In the genomic region with DNA sequence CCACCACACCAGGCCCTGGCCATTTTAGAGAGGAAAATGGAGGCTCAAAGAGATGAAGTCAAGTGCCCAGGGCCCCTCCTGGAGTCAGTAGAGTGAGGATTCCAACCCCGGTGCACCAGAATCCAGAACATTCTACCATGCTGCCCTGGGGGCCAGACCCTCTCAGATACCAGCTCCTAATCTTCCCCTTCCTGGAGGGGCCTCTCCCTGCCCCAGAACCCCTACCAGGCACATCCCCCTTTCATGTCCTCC, we compare ENCODE assay signal across 10 cellular contexts. TPM values are rescaled to one million over a fixed set of nuclear protein-coding genes. Genes with fewer than 3 reads are reported as not detected.
DNase-seq lines count a peak whose midpoint lies in the region; ATAC-seq and TF ChIP-seq lines count a peak whose summit lies in the region.
"Had no signal": no experiment of that assay in that cellular context is flagged by ENCODE, and none has a peak within 500 bp of the region (broad histone marks: within the 10 kb centered on the region; RNA-seq: fewer than 3 reads in every experiment).

No MANE protein-coding gene starts in this region.

- peaks cover 25% of the 10 kb centered on the region for H3K36me3 Mint-ChIP-seq in chondrocyte (ENCODE audit: low read depth)
- H3K36me3 Mint-ChIP-seq in natural killer cell: peaks cover 6% of the 10 kb centered on the region

- no peak for ATAC-seq in heart right ventricle
- no peak for ATAC-seq in left ventricle myocardium superior
- ATAC-seq in natural killer cell: no peak
- ATAC-seq: left lobe of liver had no signal

- peaks cover 4 to 67% (median 38%) of the 10 kb centered on the region in 9 donors for H3K4me1 ChIP-seq in heart right ventricle
- H3K4me1 ChIP-seq in uterus: peaks cover 0 to 19% of the 10 kb centered on the region in 2 donors

- peaks cover 0 to 40% (median 23%) of the 10 kb centered on the region in 9 donors for H3K36me3 ChIP-seq in heart right ventricle
- no peaks in the 10 kb centered on the region for H3K36me3 ChIP-seq in uterus

- no peak overlapping the region for H3K4me3 Mint-ChIP-seq in chondrocyte (ENCODE audit: unreplicated experiment)
- H3K4me3 Mint-ChIP-seq in natural killer cell: peak overlapping the region; percentile 87
- H3K4me3 Mint-ChIP-seq: H9 had no signal

- WGBS in heart right ventricle, 2 donors: 93 to 100% methylated on average over 1 of the region's 1 CpG

- intact Hi-C loops in heart right ventricle (cut with DNase I) (loop anchor here in 5 of 10 donors (5.0 to 10.0 kb wide), 4 partner anchors 34 to 202 kb away; a partner anchor contains a TSS), left ventricle myocardium superior (cut with micrococcal nuclease) (no loop called here), natural killer cell (cut with micrococcal nuclease) (loop anchor here (5.0 to 10.0 kb wide), 2 partner anchors 36 to 132 kb away; no protein-coding TSS in a partner anchor), uterus (cut with DNase I; ENCODE audit: low total_unique reads) (no loop called here)

- no peak overlapping the region for H3K4me3 ChIP-seq in heart right ventricle
- no peak overlapping the region for H3K4me3 ChIP-seq in uterus

- TF ChIP-seq POLR2A in uterus (IDR thresholded peaks at IDR 0.05): no peak

- H3K4me1 Mint-ChIP-seq in chondrocyte (ENCODE audit: low read depth) (peaks cover 46% of the 10 kb centered on the region), natural killer cell (peaks cover 62 to 79% of the 10 kb centered on the region in 2 donors)

- H3K27me3 ChIP-seq in heart right ventricle (no peaks in the 10 kb centered on the region), uterus (no peaks in the 10 kb centered on the region)

- H3K27ac ChIP-seq in heart right ventricle: peak overlapping the region in 8 of 10 donors; percentile 18 to 79 (median 64)
- peak overlapping the region; percentile 69 to 76 for H3K27ac ChIP-seq in uterus

- peak overlapping the region; percentile 78 for H3K27ac Mint-ChIP-seq in chondrocyte (ENCODE audit: unreplicated experiment)
- peak overlapping the region; percentile 86 to 95 for H3K27ac Mint-ChIP-seq in natural killer cell

- TF ChIP-seq CTCF in heart right ventricle (IDR thresholded peaks at IDR 0.05) (no peak), chondrocyte (IDR thresholded peaks at IDR 0.05) (no peak), natural killer cell (IDR thresholded peaks at IDR 0.05) (no peak), uterus (IDR thresholded peaks at IDR 0.05) (no peak)

- DNase-seq in heart right ventricle: no peak
- DNase-seq in left ventricle myocardium superior: no peak
- DNase-seq in chondrocyte (ENCODE audit: low spot score): no peak
- no peak for DNase-seq in natural killer cell
- DNase-seq in uterus: no peak
- DNase-seq in DMS79 (lab: John Stamatoyannopoulos, UW): no peak
- DNase-seq in foreskin melanocyte: no peak
- DNase-seq in glomerular visceral epithelial cell (ENCODE audit: extremely low spot score): no peak

- no peaks in the 10 kb centered on the region for H3K9me3 Mint-ChIP-seq in chondrocyte (ENCODE audit: low read depth)
- H3K9me3 Mint-ChIP-seq in natural killer cell: no peaks in the 10 kb centered on the region
- H3K9me3 Mint-ChIP-seq: H9 had no signal

- no peaks in the 10 kb centered on the region for H3K27me3 Mint-ChIP-seq in chondrocyte (ENCODE audit: low read depth)
- no peaks in the 10 kb centered on the region for H3K27me3 Mint-ChIP-seq in natural killer cell (ENCODE audit: low read depth in 2 of 2)

- no peaks in the 10 kb centered on the region for H3K9me3 ChIP-seq in heart right ventricle
- H3K9me3 ChIP-seq in uterus: no peaks in the 10 kb centered on the region

RNA-seq across cellular contexts. Expression of a gene that starts 11.1 kb away (rescaled TPM):
- total RNA-seq in heart right ventricle (1 to 10 TPM in 2 of 10 donors, under 1 TPM in 8; 0.15 to 1.5 (median 0.59) TPM), left ventricle myocardium superior (not detected), chondrocyte (0.40 to 0.44 TPM (median 0.44 TPM) in 3 replicates), natural killer cell (10 to 100 TPM in 2 of 3 donors, 1 to 10 TPM in 1; 7.4 to 51.0 (median 26.7) TPM), uterus (1 to 10 TPM in 2 of 4 donors, under 1 TPM in 1, not detected in 1; 0.83 to 8.4 (median 8.2) TPM)
- polyA plus RNA-seq in heart right ventricle: 1 to 10 TPM; 1.1 to 3.6 TPM

RNA-seq across cellular contexts. Expression of a gene that starts 40.1 kb away (rescaled TPM):
- total RNA-seq in heart right ventricle: not detected
- polyA plus RNA-seq in heart right ventricle: not detected
- total RNA-seq in left ventricle myocardium superior: not detected
- total RNA-seq in chondrocyte: not detected in 3 replicates
- total RNA-seq in natural killer cell: not detected
- 1 to 10 TPM in 1 of 4 donors, not detected in 3; 2.6 TPM for total RNA-seq in uterus
- total RNA-seq: H9, left lobe of liver had no signal

RNA-seq across cellular contexts. Expression of a gene that starts 55.8 kb away (rescaled TPM):
- under 1 TPM in 1 of 10 donors, not detected in 9; 0.60 TPM for total RNA-seq in heart right ventricle
- under 1 TPM in 1 of 2 donors, not detected in 1; 0.19 TPM for polyA plus RNA-seq in heart right ventricle
- total RNA-seq in left ventricle myocardium superior: not detected
- total RNA-seq in chondrocyte: not detected in 3 replicates
- total RNA-seq in natural killer cell: not detected
- total RNA-seq in uterus: 1 to 10 TPM in 2 of 4 donors, not detected in 2; 1.1 to 6.2 TPM
- total RNA-seq: left lobe of liver had no signal
